ENCODE assay signal across 11 cellular contexts in the genomic region with DNA sequence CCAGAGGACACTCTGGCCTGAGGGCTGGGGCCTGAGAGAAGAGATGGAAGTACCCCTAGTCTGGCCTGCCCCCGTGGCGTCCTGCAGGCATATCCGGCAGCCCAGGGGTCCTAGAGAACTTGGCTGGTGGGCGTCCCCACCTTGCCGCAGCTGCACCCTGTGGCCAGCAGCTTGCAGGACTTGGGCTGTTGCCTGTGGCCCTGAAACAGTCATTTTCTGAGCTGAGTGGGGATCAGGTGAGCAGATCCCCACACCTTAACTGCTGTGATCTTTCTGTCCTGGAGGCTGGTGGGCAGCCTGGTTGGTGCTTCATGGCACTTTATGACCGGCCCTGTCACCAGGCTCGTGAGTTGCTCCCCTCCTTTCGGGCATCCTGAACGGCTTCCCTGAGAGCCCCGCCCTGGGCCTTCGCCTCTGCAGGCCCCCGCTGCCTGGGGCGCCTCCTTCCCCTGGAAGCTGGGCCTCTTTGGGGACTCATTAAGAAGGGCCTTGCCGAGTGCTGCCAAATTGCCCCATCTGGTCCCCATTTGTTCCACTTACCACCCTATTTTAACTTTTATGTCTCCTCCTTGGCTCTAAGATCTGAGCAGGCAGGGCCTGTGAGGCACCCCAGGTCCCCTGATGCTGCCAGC.
DNase-seq lines count a peak whose midpoint lies in the region; ATAC-seq and TF ChIP-seq lines count a peak whose summit lies in the region.
"Had no signal": no experiment of that assay in that cellular context is flagged by ENCODE, and none has a peak within 500 bp of the region (broad histone marks: within the 10 kb centered on the region; RNA-seq: fewer than 3 reads in every experiment).

No MANE protein-coding gene starts in this region.

- H3K4me1 ChIP-seq in mesenchymal stem cell (ENCODE audit: control insufficient read depth, insufficient read depth, low read depth, low read length), result peaks cover 71% of the 10 kb centered on the region

- CTCF ChIA-PET in Calu3 (lab: Charles Lee), result no interaction called here

- peak overlapping the region in 1 of 2 experiments; percentile 61 for H3K23ac ChIP-seq in mesenchymal stem cell (ENCODE audit: low read length in 2 of 2)

- H3K9me3 ChIP-seq in mesenchymal stem cell (ENCODE audit: control insufficient read depth, low read length), result no peaks in the 10 kb centered on the region
- H3K9me3 ChIP-seq: thoracic aorta had no signal

- H3K4me2 ChIP-seq in mesenchymal stem cell (ENCODE audit: low read length, poor library complexity, severe bottlenecking), result no peak overlapping the region
- H3K4me2 ChIP-seq: smooth muscle cell had no signal

- no TSS peak for BruUV-seq in Calu3 (replicated peaks; lab: Mats Ljungman, UMichigan)

- no peak overlapping the region for H4K91ac ChIP-seq in mesenchymal stem cell (ENCODE audit: low read length)

- no peak for TF ChIP-seq CTCF in Calu3 (IDR thresholded peaks at IDR 0.05; ENCODE audit: unreplicated experiment)

- H3K27ac ChIP-seq in mesenchymal stem cell (ENCODE audit: low read length, poor library complexity, severe bottlenecking), result no peak overlapping the region
- H3K27ac ChIP-seq: thoracic aorta had no signal

- peak overlapping the region in 1 of 2 experiments; percentile 76 for H3K14ac ChIP-seq in mesenchymal stem cell (ENCODE audit: low read length in 2 of 2)

- H2AFZ ChIP-seq in mesenchymal stem cell (ENCODE audit: low read depth, low read length), result no peak overlapping the region

- WGBS in mesenchymal stem cell, result 91% methylated on average over 13 of the region's 14 CpGs

- peak overlapping the region in 1 of 2 experiments; percentile 1 for H2BK12ac ChIP-seq in mesenchymal stem cell (ENCODE audit: low read length in 2 of 2)

- peak overlapping the region; percentile 19 for H4K8ac ChIP-seq in mesenchymal stem cell (ENCODE audit: low read length)

- intact Hi-C loops in Calu3 (cut with micrococcal nuclease; ENCODE audit: unreplicated experiment), result no loop called here

- no peak overlapping the region for H2BK15ac ChIP-seq in mesenchymal stem cell (ENCODE audit: low read depth, poor library complexity, severe bottlenecking)

- H3K4me3 Mint-ChIP-seq in activated T-cell treated with anti-CD3 and anti-CD28 coated beads, Interleukin-2, amount 50 U/mL, for 72 hours, result peak overlapping the region; percentile 69 to 90
- no peak overlapping the region for H3K4me3 Mint-ChIP-seq in Calu3 (ENCODE audit: low read depth, unreplicated experiment)

- H3K9me3 Mint-ChIP-seq in activated T-cell treated with anti-CD3 and anti-CD28 coated beads, Interleukin-2, amount 50 U/mL, for 72 hours, result no peaks in the 10 kb centered on the region
- H3K9me3 Mint-ChIP-seq in Calu3 (ENCODE audit: low read depth, unreplicated experiment), result no peaks in the 10 kb centered on the region

- H3K4me3 ChIP-seq in mesenchymal stem cell (ENCODE audit: insufficient read depth in 1 of 2, low read depth in 1 of 2, low read length in 2 of 2), result no peak overlapping the region
- H3K4me3 ChIP-seq: smooth muscle cell, thoracic aorta had no signal

- no peak overlapping the region for H2BK5ac ChIP-seq in mesenchymal stem cell (ENCODE audit: low read depth, low read length, poor library complexity, severe bottlenecking)

- peaks cover 33% of the 10 kb centered on the region for H3K79me1 ChIP-seq in mesenchymal stem cell (replicated peaks; ENCODE audit: low read length, poor library complexity, severe bottlenecking)

- no peak overlapping the region for H3K4ac ChIP-seq in mesenchymal stem cell (ENCODE audit: low read depth in 1 of 2, low read length in 2 of 2)

- peak; percentile 40 for DNase-seq in stimulated activated CD4-positive, alpha-beta T cell treated with anti-CD3 and anti-CD28 coated beads, Interleukin-4, amount 100 ng/mL, for 1 hour
- no peak for DNase-seq in stimulated activated CD4-positive, alpha-beta T cell treated with anti-CD3 and anti-CD28 coated beads, Interleukin-2, amount 100 ng/mL, for 48 hours
- no peak for DNase-seq in activated T-cell treated with anti-CD3 and anti-CD28 coated beads, Interleukin-2, amount 50 U/mL, for 72 hours
- DNase-seq in mesenchymal stem cell (no peak), islet precursor cell (no peak), SK-N-DZ (ENCODE audit: low spot score) (no peak), Calu3 (no peak), globus pallidus (ENCODE audit: low spot score) (no peak)
- DNase-seq: NCI-H2107 had no signal

- peak overlapping the region; percentile 53 for H3K9ac ChIP-seq in mesenchymal stem cell (ENCODE audit: low read length)

- H3K18ac ChIP-seq in mesenchymal stem cell (ENCODE audit: low read depth in 1 of 2, low read length in 2 of 2), result peak overlapping the region; percentile 19 to 73

- H2AK5ac ChIP-seq in mesenchymal stem cell (ENCODE audit: low read length, severe bottlenecking), result no peak overlapping the region

- H3K36me3 Mint-ChIP-seq in activated T-cell treated with anti-CD3 and anti-CD28 coated beads, Interleukin-2, amount 50 U/mL, for 72 hours (ENCODE audit: insufficient read depth in 2 of 2), result peaks cover 4 to 5% of the 10 kb centered on the region in 2 donors
- peaks cover 46% of the 10 kb centered on the region for H3K36me3 Mint-ChIP-seq in Calu3 (ENCODE audit: insufficient read depth, unreplicated experiment)

- H2BK120ac ChIP-seq in mesenchymal stem cell (ENCODE audit: low read depth, low read length), result no peak overlapping the region

- peak overlapping the region; percentile 35 for H3K27ac Mint-ChIP-seq in activated T-cell treated with anti-CD3 and anti-CD28 coated beads, Interleukin-2, amount 50 U/mL, for 72 hours
- no peak overlapping the region for H3K27ac Mint-ChIP-seq in Calu3 (ENCODE audit: unreplicated experiment)

- H3K4me1 Mint-ChIP-seq in activated T-cell treated with anti-CD3 and anti-CD28 coated beads, Interleukin-2, amount 50 U/mL, for 72 hours (ENCODE audit: low read depth), result peaks cover 100% of the 10 kb centered on the region
- peaks cover 21% of the 10 kb centered on the region for H3K4me1 Mint-ChIP-seq in Calu3 (ENCODE audit: low read depth, unreplicated experiment)

- peaks cover 9 to 29% of the 10 kb centered on the region in 2 experiments for H3K36me3 ChIP-seq in mesenchymal stem cell (ENCODE audit: control insufficient read depth in 1 of 2, insufficient read depth in 2 of 2, low read depth in 1 of 2, low read length in 2 of 2)
- H3K36me3 ChIP-seq: thoracic aorta had no signal

- H3K27me3 Mint-ChIP-seq in activated T-cell treated with anti-CD3 and anti-CD28 coated beads, Interleukin-2, amount 50 U/mL, for 72 hours (ENCODE audit: low read depth), result no peaks in the 10 kb centered on the region
- no peaks in the 10 kb centered on the region for H3K27me3 Mint-ChIP-seq in Calu3 (ENCODE audit: unreplicated experiment)

- no peak for ATAC-seq in activated T-cell treated with anti-CD3 and anti-CD28 coated beads, Interleukin-2, amount 50 U/mL, for 72 hours (replicated peaks in 1 of 2)

- H3K27me3 ChIP-seq in mesenchymal stem cell (ENCODE audit: control insufficient read depth in 1 of 2, insufficient read depth in 1 of 2, low read length in 2 of 2), result no peaks in the 10 kb centered on the region
